12 cellular contexts compared by ENCODE assay signal in genomic region chr14:69999246-69999645, GRCh38.
DNase-seq lines count a peak whose midpoint lies in the region; ATAC-seq and TF ChIP-seq lines count a peak whose summit lies in the region.
"Had no signal": no experiment of that assay in that cellular context is flagged by ENCODE, and none has a peak within 500 bp of the region (broad histone marks: within the 10 kb centered on the region; RNA-seq: fewer than 3 reads in every experiment).

No MANE protein-coding gene starts in this region.

- ATAC-seq in IMR-90 (ENCODE audit: low read depth) (peak; percentile 85), GM21529 (IDR thresholded peaks at IDR 0.05; ENCODE audit: unreplicated experiment) (no peak)
- ATAC-seq: left colon had no signal

- DNase-seq in IMR-90 (peak; percentile 100), fibroblast of lung (ENCODE audit: low read depth in 2 of 2) (peak; percentile 92 to 97), stomach (peak; percentile 77), NCI-H1436 (lab: John Stamatoyannopoulos, UW) (no peak), NCI-H524 (lab: John Stamatoyannopoulos, UW) (no peak)
- DNase-seq: activated gamma-delta T cell treated with Interleukin-2 at 50 U/mL for 16 hours, left colon, NCI-H2171 treated with DMSO at 0.1 percent for 48 hours, posterior cingulate gyrus had no signal

- H4K20me1 ChIP-seq in IMR-90 (ENCODE audit: insufficient read depth, low read length) (no peaks in the 10 kb centered on the region), fibroblast of lung (ENCODE audit: control insufficient read depth, extremely low read depth, insufficient read depth, low read length) (no peaks in the 10 kb centered on the region)

- H2BK15ac ChIP-seq in IMR-90 (ENCODE audit: low read depth, low read length), result peak overlapping the region; percentile 94; the same call in 2 of the 3 replicates

- dilution Hi-C loops in IMR-90 (cut with HindIII; ENCODE audit: low sequenced_read_pairs, unreplicated experiment), result no loop called here

- H3K27me3 ChIP-seq in IMR-90 (ENCODE audit: control insufficient read depth, insufficient read depth, low read length) (no peaks in the 10 kb centered on the region), fibroblast of lung (ENCODE audit: control insufficient read depth, insufficient read depth, low read length) (no peaks in the 10 kb centered on the region), stomach (no peaks in the 10 kb centered on the region)

- CTCF ChIA-PET in IMR-90 (lab: Yijun Ruan, JAX), result interaction anchor here (1.0 kb wide), 1 partner anchor 17 kb away, joined by 3 read pairs; no protein-coding TSS in a partner anchor

- TF ChIP-seq POLR2A in IMR-90 (IDR thresholded peaks at IDR 0.05; ENCODE audit: low read depth, low read length), result no peak
- TF ChIP-seq POLR2A in stomach (IDR thresholded peaks at IDR 0.05), result no peak

- H2AK9ac ChIP-seq in IMR-90 (replicated peaks; ENCODE audit: low read depth, low read length, poor library complexity), result peak overlapping the region; percentile 29

- H3K27ac ChIP-seq in IMR-90 (ENCODE audit: insufficient read depth, low read length) (peak overlapping the region; percentile 76), fibroblast of lung (ENCODE audit: insufficient read depth, low read length) (no peak overlapping the region), stomach (peak overlapping the region; percentile 59 to 80 (median 66))
- H3K27ac ChIP-seq: VCaP had no signal

- H3K79me1 ChIP-seq in IMR-90 (ENCODE audit: low read depth in 1 of 2, low read length in 2 of 2), result peaks cover 0 to 4% of the 10 kb centered on the region in 2 experiments; a peak in 1 of 4 replicates

- H3K4me3 ChIP-seq in IMR-90 (ENCODE audit: insufficient read depth, low read depth, low read length) (no peak overlapping the region), fibroblast of lung (replicated peaks in 1 of 4; ENCODE audit: control extremely low read depth in 1 of 4, insufficient read depth in 1 of 4, low read depth in 3 of 4, low read length in 4 of 4) (no peak overlapping the region), stomach (no peak overlapping the region)

- peak overlapping the region; percentile 80 to 90 for H4K8ac ChIP-seq in IMR-90 (ENCODE audit: low read depth in 2 of 2, low read length in 2 of 2)

- in situ Hi-C loops in IMR-90 (cut with MboI; ENCODE audit: low sequenced_read_pairs), result no loop called here

- TF ChIP-seq EP300 in stomach (IDR thresholded peaks at IDR 0.05), result no peak

- peak; percentile 21; the same call in 1 of the 2 replicates for TF ChIP-seq RAD21 in IMR-90 (IDR thresholded peaks at IDR 0.05; ENCODE audit: low read length)

- no CpG with 5 or more reads among the region's 10 CpGs for WGBS in IMR-90 (ENCODE audit: extremely low coverage in 2 of 2, insufficient read length in 1 of 2), 2 experiments
- WGBS in stomach, 5 donors, result 17 to 45% (median 34%) methylated on average over 8 to 10 of the region's 10 CpGs

- peak overlapping the region; percentile 95 for H2BK120ac ChIP-seq in IMR-90 (ENCODE audit: low read depth, low read length)

- H2BK5ac ChIP-seq in IMR-90 (ENCODE audit: low read depth, low read length, poor library complexity, severe bottlenecking), result peak overlapping the region; percentile 96

- POLR2A ChIA-PET in IMR-90 (lab: Charles Lee; ENCODE audit: unreplicated experiment), result no interaction called here

- H3K56ac ChIP-seq in IMR-90 (ENCODE audit: extremely low read depth, insufficient read depth, low read length), result peak overlapping the region; percentile 39

- H4K91ac ChIP-seq in IMR-90 (ENCODE audit: insufficient read depth, low read depth, low read length), result peak overlapping the region; percentile 96

- peak overlapping the region; percentile 83; the same call in 1 of the 2 replicates for H4K5ac ChIP-seq in IMR-90 (ENCODE audit: low read depth, low read length)

- H3K9me3 ChIP-seq in IMR-90 (ENCODE audit: control insufficient read depth, insufficient read depth, low read length) (no peaks in the 10 kb centered on the region), fibroblast of lung (ENCODE audit: control insufficient read depth, insufficient read depth, low read depth, low read length) (no peaks in the 10 kb centered on the region), stomach (no peaks in the 10 kb centered on the region)

- H3K79me2 ChIP-seq in fibroblast of lung (ENCODE audit: control insufficient read depth, insufficient read depth, low read length), result no peaks in the 10 kb centered on the region

- TF ChIP-seq CTCF in IMR-90 (conservative IDR thresholded peaks at IDR 0.05; ENCODE audit: low read depth, low read length), result no peak
- TF ChIP-seq CTCF in fibroblast of lung (conservative IDR thresholded peaks at IDR 0.05 in 1 of 2, IDR thresholded peaks at IDR 0.05 in 1 of 2; ENCODE audit: low read depth in 1 of 2, low read length in 2 of 2), result no peak
- no peak for TF ChIP-seq CTCF in stomach (IDR thresholded peaks at IDR 0.05)

- no peaks in the 10 kb centered on the region for H3K36me3 ChIP-seq in IMR-90 (ENCODE audit: control insufficient read depth, insufficient read depth, low read length)
- H3K36me3 ChIP-seq in fibroblast of lung (ENCODE audit: control insufficient read depth, insufficient read depth, low read length), result no peaks in the 10 kb centered on the region
- no peaks in the 10 kb centered on the region for H3K36me3 ChIP-seq in stomach

- H3K4ac ChIP-seq in IMR-90 (ENCODE audit: low read depth, low read length), result peak overlapping the region; percentile 95

- peak overlapping the region; percentile 94 for H3K18ac ChIP-seq in IMR-90 (ENCODE audit: low read depth, low read length)

- intact Hi-C loops in IMR-90 (cut with micrococcal nuclease) (no loop called here), stomach (cut with DNase I; ENCODE audit: low total_unique reads) (no loop called here)

- H2AFZ ChIP-seq in IMR-90 (replicated peaks; ENCODE audit: low read length, poor library complexity), result peak overlapping the region; percentile 59
- H2AFZ ChIP-seq in fibroblast of lung (ENCODE audit: low read length), result no peak overlapping the region

- peak overlapping the region; percentile 70 for H3K23ac ChIP-seq in IMR-90 (ENCODE audit: low read depth, low read length)

- H3K9me1 ChIP-seq in IMR-90 (ENCODE audit: insufficient read depth, low read length), result peaks cover 21% of the 10 kb centered on the region

- H2AK5ac ChIP-seq in IMR-90 (ENCODE audit: low read depth, low read length), result peak overlapping the region; percentile 98

- H3K4me1 ChIP-seq in IMR-90 (ENCODE audit: control insufficient read depth, insufficient read depth, low read length), result peaks cover 26% of the 10 kb centered on the region
- H3K4me1 ChIP-seq in fibroblast of lung (ENCODE audit: control insufficient read depth, extremely low read depth, insufficient read depth, low read length), result no peaks in the 10 kb centered on the region
- peaks cover 6 to 34% (median 24%) of the 10 kb centered on the region in 4 donors for H3K4me1 ChIP-seq in stomach

- H3K9ac ChIP-seq in IMR-90 (ENCODE audit: low read depth, low read length) (no peak overlapping the region), fibroblast of lung (ENCODE audit: insufficient read depth, low read length) (no peak overlapping the region)

- H3K4me2 ChIP-seq in IMR-90 (ENCODE audit: low read depth, low read length), result no peak overlapping the region
- H3K4me2 ChIP-seq in fibroblast of lung (ENCODE audit: extremely low read depth, insufficient read depth, low read length), result no peak overlapping the region

- H3K14ac ChIP-seq in IMR-90 (replicated peaks; ENCODE audit: low read depth, low read length), result peak overlapping the region; percentile 92

- BruUV-seq in IMR-90 (replicated peaks; lab: Mats Ljungman, UMichigan), result no TSS peak

- H2BK20ac ChIP-seq in IMR-90 (ENCODE audit: low read depth, low read length), result peak overlapping the region; percentile 93

TF ChIP-seq in IMR-90, 13 proteins besides CTCF, POLR2A, EP300 and RAD21 (continues in another document):
- TF ChIP-seq FOS (IDR thresholded peaks at IDR 0.05; ENCODE audit: low read depth, low read length), result peak; percentile 98
- TF ChIP-seq SMC3 (IDR thresholded peaks at IDR 0.05; ENCODE audit: low read depth, low read length), result 0 out of 2 replicates have a peak, but pooled peaks have one; percentile 2
- peak; percentile 42; the same call in 1 of the 2 replicates for TF ChIP-seq MAZ (IDR thresholded peaks at IDR 0.05; ENCODE audit: borderline replicate concordance, low read depth, low read length)
- TF ChIP-seq CHD1 (IDR thresholded peaks at IDR 0.05; ENCODE audit: low read depth, low read length), result no peak
- TF ChIP-seq CEBPB (IDR thresholded peaks at IDR 0.05; ENCODE audit: low read depth, low read length), result peak; percentile 71; the same call in 1 of the 2 replicates
- TF ChIP-seq MAFK (IDR thresholded peaks at IDR 0.05; ENCODE audit: low read depth, low read length), result 0 out of 2 replicates have a peak, but pooled peaks have one; percentile 14
- peak; percentile 71 for TF ChIP-seq BHLHE40 (IDR thresholded peaks at IDR 0.05; ENCODE audit: low read depth, low read length)
- TF ChIP-seq RCOR1 (IDR thresholded peaks at IDR 0.05; ENCODE audit: insufficient replicate concordance, low read length), result peak; percentile 15
- no peak for TF ChIP-seq NFE2L2 (IDR thresholded peaks at IDR 0.05; ENCODE audit: low read depth, low read length)

TF ChIP-seq in PFSK-1, 5 proteins besides CTCF, POLR2A, EP300 and RAD21 (continues in another document):
- TF ChIP-seq TAF1 (IDR thresholded peaks at IDR 0.05; ENCODE audit: borderline replicate concordance, insufficient read depth, low read length) (no peak), FOXP2 (optimal IDR thresholded peaks at IDR 0.05; ENCODE audit: borderline replicate concordance, extremely low read depth, extremely low read length, insufficient read depth) (peak; percentile 56), SIN3A (IDR thresholded peaks at IDR 0.05; ENCODE audit: borderline replicate concordance, insufficient read depth, low read length) (peak; percentile 22; the same call in 1 of the 2 replicates)

Comparison
In these comparisons a context has a peak if more than half of its experiments do, and no peak if none do; other contexts are left out.
1. DNase-seq: peak in IMR-90 (single experiment), fibroblast of lung (2 of 2) and stomach (single experiment); none in NCI-H1436 (single experiment) and NCI-H524 (0 of 2).